ENCODE assay signal across 22 cellular contexts in genomic region chr3:133833880-133834620, GRCh38. TPM values are rescaled to one million over a fixed set of nuclear protein-coding genes. Genes with fewer than 3 reads are reported as not detected.
DNase-seq lines count a peak whose midpoint lies in the region; ATAC-seq, FAIRE-seq and TF ChIP-seq lines count a peak whose summit lies in the region.
"Had no signal": no experiment of that assay in that cellular context is flagged by ENCODE, and none has a peak within 500 bp of the region (broad histone marks: within the 10 kb centered on the region; RNA-seq: fewer than 3 reads in every experiment).

No MANE protein-coding gene starts in this region.

- POLR2A ChIA-PET in H1 (lab: Charles Lee; ENCODE audit: partially characterized antibody), result interaction anchor here (0.6 to 1.2 kb wide), 2 partner anchors 10 to 192 kb away, joined by 4 read pairs; no protein-coding TSS in a partner anchor

- CTCF ChIA-PET in activated CD8-positive, alpha-beta memory T cell treated with anti-CD3 and anti-CD28 coated beads, Interleukin-2, amount 10 ng/mL, durations not matched to agents 7 days and 5 days (lab: Charles Lee), result interaction anchor here (1.3 kb wide), 1 partner anchor 16 kb away, joined by 5 read pairs; no protein-coding TSS in a partner anchor
- CTCF ChIA-PET in H1 (lab: Charles Lee; ENCODE audit: partially characterized antibody), result interaction anchor here (0.7 to 7.9 kb wide), 14 partner anchors 9 to 362 kb away, joined by 3 to 75 read pairs (median 4); no protein-coding TSS in a partner anchor

- no peak for TF ChIP-seq EP300 in H1 (IDR thresholded peaks at IDR 0.05; ENCODE audit: borderline replicate concordance in 1 of 2, low read depth in 2 of 2, low read length in 2 of 2)

- peak overlapping the region in 1 of 4 experiments; percentile 5; a peak in 1 of 7 replicates for H3K9ac ChIP-seq in H1 (replicated peaks in 1 of 4; ENCODE audit: extremely low read depth in 1 of 4, low read depth in 3 of 4, low read length in 3 of 4)
- H3K9ac ChIP-seq: GM23248 had no signal

- no peak overlapping the region for H3K18ac ChIP-seq in H1 (ENCODE audit: extremely low read depth, low read length)

- no peaks in the 10 kb centered on the region for H3K27me3 ChIP-seq in H1 (replicated peaks in 1 of 4; ENCODE audit: control insufficient read depth in 3 of 4, extremely low read depth in 1 of 4, insufficient read depth in 3 of 4, low read length in 3 of 4)

- no peak overlapping the region for H3K23ac ChIP-seq in H1 (ENCODE audit: insufficient read length)

- H3K14ac ChIP-seq in H1 (ENCODE audit: insufficient read length), result no peak overlapping the region

- H2AK5ac ChIP-seq in H1 (ENCODE audit: low read depth, low read length), result no peak overlapping the region

- H3K4me1 Mint-ChIP-seq in activated CD8-positive, alpha-beta memory T cell treated with anti-CD3 and anti-CD28 coated beads, Interleukin-2, amount 10 ng/mL, durations not matched to agents 7 days and 5 days, result no peaks in the 10 kb centered on the region
- no peaks in the 10 kb centered on the region for H3K4me1 Mint-ChIP-seq in HFFc6 (ENCODE audit: low read depth)
- no peaks in the 10 kb centered on the region for H3K4me1 Mint-ChIP-seq in activated T-helper 17 cell treated with anti-CD3 and anti-CD28 coated beads, Interleukin-2, amount 50 U/mL, for 72 hours
- H3K4me1 Mint-ChIP-seq: B cell; CD4-positive, CD25-positive, alpha-beta regulatory T cell had no signal

- TF ChIP-seq POLR2A in NB4 (IDR thresholded peaks at IDR 0.05; ENCODE audit: extremely low read depth, insufficient read length) (no peak), H1 (IDR thresholded peaks at IDR 0.05; ENCODE audit: control extremely low read depth in 1 of 2, low read depth in 2 of 2, low read length in 2 of 2) (no peak)

- no peaks in the 10 kb centered on the region for H3K79me1 ChIP-seq in H1 (ENCODE audit: low read depth, low read length)

- H3K4me1 ChIP-seq in H1 (replicated peaks in 1 of 4; ENCODE audit: control insufficient read depth in 3 of 4, insufficient read depth in 4 of 4, low read length in 3 of 4), result no peaks in the 10 kb centered on the region

- no peaks in the 10 kb centered on the region for H3K27me3 Mint-ChIP-seq in activated CD8-positive, alpha-beta memory T cell treated with anti-CD3 and anti-CD28 coated beads, Interleukin-2, amount 10 ng/mL, durations not matched to agents 7 days and 5 days
- peaks cover 15% of the 10 kb centered on the region for H3K27me3 Mint-ChIP-seq in HFFc6 (ENCODE audit: insufficient read depth)
- H3K27me3 Mint-ChIP-seq in activated T-helper 17 cell treated with anti-CD3 and anti-CD28 coated beads, Interleukin-2, amount 50 U/mL, for 72 hours, result peaks cover 3% of the 10 kb centered on the region

- no peak overlapping the region for H2BK120ac ChIP-seq in H1 (replicated peaks; ENCODE audit: low read depth, low read length)

- H3K27ac ChIP-seq in H1 (ENCODE audit: low read depth, low read length), result no peak overlapping the region
- H3K27ac ChIP-seq: GM23248, HL-60, SK-N-MC had no signal

- H3K4ac ChIP-seq in H1 (replicated peaks; ENCODE audit: insufficient read length, low read depth, low read length), result no peak overlapping the region

- H3K27ac Mint-ChIP-seq in activated CD8-positive, alpha-beta memory T cell treated with anti-CD3 and anti-CD28 coated beads, Interleukin-2, amount 10 ng/mL, durations not matched to agents 7 days and 5 days, result no peak overlapping the region
- no peak overlapping the region for H3K27ac Mint-ChIP-seq in HFFc6
- H3K27ac Mint-ChIP-seq in activated T-helper 17 cell treated with anti-CD3 and anti-CD28 coated beads, Interleukin-2, amount 50 U/mL, for 72 hours, result no peak overlapping the region
- H3K27ac Mint-ChIP-seq: B cell had no signal

- no peak for ATAC-seq in activated CD8-positive, alpha-beta memory T cell treated with anti-CD3 and anti-CD28 coated beads, Interleukin-2, amount 10 ng/mL, durations not matched to agents 7 days and 5 days
- ATAC-seq in HG02610 (IDR thresholded peaks at IDR 0.05; ENCODE audit: unreplicated experiment), result no peak
- ATAC-seq in activated T-helper 17 cell treated with anti-CD3 and anti-CD28 coated beads, Interleukin-2, amount 50 U/mL, for 72 hours (replicated peaks), result no peak

- TF ChIP-seq RAD21 in H1 (IDR thresholded peaks at IDR 0.05 in 1 of 2, conservative IDR thresholded peaks at IDR 0.05 in 1 of 2; ENCODE audit: low read depth in 2 of 2, low read length in 2 of 2), result peak; percentile 24 to 45; a peak in 3 of 4 replicates

- H2BK20ac ChIP-seq in H1 (ENCODE audit: low read length), result no peak overlapping the region

- no peaks in the 10 kb centered on the region for H3K9me3 ChIP-seq in H1 (ENCODE audit: insufficient read depth in 2 of 2, low read depth in 1 of 2, low read length in 1 of 2)

- H3K4me3 ChIP-seq in NB4 (ENCODE audit: low read depth, low read length) (no peak overlapping the region), H1 (ENCODE audit: extremely low read depth in 1 of 4, insufficient read depth in 2 of 4, low read depth in 3 of 4, low read length in 4 of 4) (no peak overlapping the region)
- H3K4me3 ChIP-seq: GM23248, SK-N-MC had no signal

- no peak overlapping the region for H4K8ac ChIP-seq in H1 (ENCODE audit: extremely low read depth, insufficient read depth, low read length)

- no peak overlapping the region for H3K56ac ChIP-seq in H1 (replicated peaks; ENCODE audit: insufficient read length, low read depth, low read length)

- H3K36me3 Mint-ChIP-seq in activated CD8-positive, alpha-beta memory T cell treated with anti-CD3 and anti-CD28 coated beads, Interleukin-2, amount 10 ng/mL, durations not matched to agents 7 days and 5 days, result no peaks in the 10 kb centered on the region
- H3K36me3 Mint-ChIP-seq in HFFc6 (ENCODE audit: low read depth), result no peaks in the 10 kb centered on the region
- no peaks in the 10 kb centered on the region for H3K36me3 Mint-ChIP-seq in activated T-helper 17 cell treated with anti-CD3 and anti-CD28 coated beads, Interleukin-2, amount 50 U/mL, for 72 hours (ENCODE audit: low read depth)
- H3K36me3 Mint-ChIP-seq: CD4-positive, CD25-positive, alpha-beta regulatory T cell had no signal

- no peak overlapping the region for H2BK15ac ChIP-seq in H1 (ENCODE audit: low read length)

- H2BK5ac ChIP-seq in H1 (ENCODE audit: low read depth, low read length), result no peak overlapping the region

- H4K91ac ChIP-seq in H1 (replicated peaks; ENCODE audit: insufficient read length, low read length), result no peak overlapping the region

- no peaks in the 10 kb centered on the region for H3K9me3 Mint-ChIP-seq in activated CD8-positive, alpha-beta memory T cell treated with anti-CD3 and anti-CD28 coated beads, Interleukin-2, amount 10 ng/mL, durations not matched to agents 7 days and 5 days (ENCODE audit: low read depth)
- no peaks in the 10 kb centered on the region for H3K9me3 Mint-ChIP-seq in HFFc6
- no peaks in the 10 kb centered on the region for H3K9me3 Mint-ChIP-seq in activated T-helper 17 cell treated with anti-CD3 and anti-CD28 coated beads, Interleukin-2, amount 50 U/mL, for 72 hours

- no peak overlapping the region for H2AFZ ChIP-seq in H1 (ENCODE audit: low read length)
- H2AFZ ChIP-seq: GM23248 had no signal

- DNase-seq in activated CD8-positive, alpha-beta memory T cell treated with anti-CD3 and anti-CD28 coated beads, Interleukin-2, amount 10 ng/mL, durations not matched to agents 7 days and 5 days, result peak; percentile 30
- DNase-seq in activated CD8-positive, alpha-beta memory T cell treated with anti-CD3 and anti-CD28 coated beads, Interleukin-2, amount 50 U/mL, for 4 hours, result no peak
- DNase-seq in NB4 (ENCODE audit: low read depth) (peak; percentile 29), H1 (ENCODE audit: low read depth in 1 of 2, low spot score in 2 of 2) (peak in 1 of 2 experiments; percentile 43), HFFc6 (no peak)
- peak; percentile 14 for DNase-seq in stimulated activated CD8-positive, alpha-beta memory T cell treated with anti-CD3 and anti-CD28 coated beads, Interleukin-4, amount 100 ng/mL, for 48 hours
- DNase-seq: CD4-positive, CD25-positive, alpha-beta regulatory T cell; COR-L47; DMS 273 treated with DMSO at 0.1 percent for 48 hours; GM23248; IMR-90; Karpas-422; NCI-H1105; NCI-H2081 treated with DMSO at 0.1 percent for 48 hours; NCI-H446 treated with DMSO at 0.1 percent for 48 hours; SHP77 had no signal

- no peak for FAIRE-seq in H1 (lab: Jason Lieb, UNC)
- FAIRE-seq: G401.6 had no signal

- H4K20me1 ChIP-seq in H1 (replicated peaks in 1 of 2; ENCODE audit: control insufficient read depth in 1 of 2, insufficient read depth in 2 of 2, low read length in 2 of 2), result peaks cover 0 to 1% of the 10 kb centered on the region in 2 experiments

- H3K79me2 ChIP-seq in H1 (ENCODE audit: control insufficient read depth in 1 of 2, insufficient read depth in 2 of 2, low read length in 2 of 2), result no peaks in the 10 kb centered on the region

- H4K5ac ChIP-seq in H1 (ENCODE audit: insufficient read length, low read depth, low read length), result no peak overlapping the region

- no peak overlapping the region for H2BK12ac ChIP-seq in H1 (ENCODE audit: low read depth, low read length)

- no peak overlapping the region for H3K4me3 Mint-ChIP-seq in activated CD8-positive, alpha-beta memory T cell treated with anti-CD3 and anti-CD28 coated beads, Interleukin-2, amount 10 ng/mL, durations not matched to agents 7 days and 5 days
- no peak overlapping the region for H3K4me3 Mint-ChIP-seq in HFFc6
- H3K4me3 Mint-ChIP-seq in activated T-helper 17 cell treated with anti-CD3 and anti-CD28 coated beads, Interleukin-2, amount 50 U/mL, for 72 hours, result no peak overlapping the region
- H3K4me3 Mint-ChIP-seq: B cell; CD4-positive, CD25-positive, alpha-beta regulatory T cell had no signal

- H3K23me2 ChIP-seq in H1 (ENCODE audit: low read depth, low read length), result peaks cover 4% of the 10 kb centered on the region; the same call in 1 of the 2 replicates

- no peak for TF ChIP-seq CTCF in NB4 (IDR thresholded peaks at IDR 0.05; ENCODE audit: low read depth, low read length)
- peak in 1 of 3 experiments; percentile 18; a peak in 1 of 4 replicates for TF ChIP-seq CTCF in H1 (IDR thresholded peaks at IDR 0.05; ENCODE audit: control extremely low read depth in 1 of 3, insufficient read depth in 1 of 3, low read depth in 1 of 3, low read length in 3 of 3)
- TF ChIP-seq CTCF in HFFc6 (IDR thresholded peaks at IDR 0.05), result no peak

- no peaks in the 10 kb centered on the region; a peak in 3 of 8 replicates for H3K36me3 ChIP-seq in H1 (ENCODE audit: control insufficient read depth in 2 of 4, insufficient read depth in 4 of 4, low read length in 3 of 4)

- WGBS in H1 (ENCODE audit: extremely low coverage in 1 of 2, insufficient coverage in 1 of 2, insufficient read length in 1 of 2, insufficient replicate concordance in 2 of 2, low coverage in 1 of 2, low lambda C conversion rate in 2 of 2, missing lambda C conversion rate in 1 of 2), 2 experiments, result 89% methylated on average over 11 of the region's 13 CpGs; no CpG with 5 or more reads in 1 of the 2 experiments

- no peak overlapping the region for H3K4me2 ChIP-seq in H1 (ENCODE audit: insufficient read depth in 1 of 2, low read depth in 2 of 2, low read length in 2 of 2)

RNA-seq across cellular contexts. Expression of gene SRPRB, which starts 28.4 kb away (rescaled TPM):
- total RNA-seq in activated CD8-positive, alpha-beta memory T cell treated with anti-CD3 and anti-CD28 coated beads, Interleukin-2, amount 10 ng/mL, durations not matched to agents 7 days and 5 days, result 10 to 100 TPM; 44.2 to 61.3 TPM
- total RNA-seq in H1 (2021; fragmentation: NEBNext Ultra II Directional; extraction: Animal tissue kit (Norgen Biotek cat#: 25700)), result 43.4 and 49.8 TPM in 2 replicates
- 15.9 and 24.9 TPM in 2 replicates for polyA plus RNA-seq in H1 (2011; rRNA removed)
- polyA plus RNA-seq in H1 (2011; cell fraction: cytosol; rRNA removed), result 24.1 TPM
- polyA plus RNA-seq in H1 (2011; cell fraction: nucleus; rRNA removed), result 41.3 TPM
- 29.4 to 35.9 TPM (median 33.9 TPM) in 4 replicates for polyA plus RNA-seq in H1 (2012, experiment 1 of 2)
- 9.6 TPM for polyA plus RNA-seq in H1 (2012, experiment 2 of 2)
- 25.4 TPM for polyA plus RNA-seq in H1 (2013, experiment 1 of 2)
- polyA plus RNA-seq in H1 (2013, experiment 2 of 2), result 33.9 TPM
- 49.7 and 61.6 TPM in 2 replicates for polyA minus RNA-seq in H1 (2011; rRNA and poly(A)+ RNA removed)
- polyA minus RNA-seq in H1 (2011; cell fraction: cytosol; rRNA and poly(A)+ RNA removed), result 56.1 TPM
- polyA minus RNA-seq in H1 (2011; cell fraction: nucleus; rRNA and poly(A)+ RNA removed), result 28.8 TPM
- 100 to 1,000 TPM in 3 of 6 experiments, 10 to 100 TPM in 3; 94.3 to 130 (median 99.4) TPM for total RNA-seq in HFFc6 (2021; fragmentation: NEBNext Ultra II Directional; extraction: Animal tissue kit (Norgen Biotek cat#: 25700))
- 10 to 100 TPM; 26.2 to 80.6 TPM for total RNA-seq in activated T-helper 17 cell treated with anti-CD3 and anti-CD28 coated beads, Interleukin-2, amount 50 U/mL, for 72 hours

Comparison
In these comparisons a context has a peak if more than half of its experiments do, and no peak if none do; other contexts are left out.
1. DNase-seq: peak in activated CD8-positive, alpha-beta memory T cell treated with anti-CD3 and anti-CD28 coated beads, Interleukin-2, amount 10 ng/mL, durations not matched to agents 7 days and 5 days (single experiment), NB4 (single experiment) and stimulated activated CD8-positive, alpha-beta memory T cell treated with anti-CD3 and anti-CD28 coated beads, Interleukin-4, amount 100 ng/mL, for 48 hours (single experiment); none in activated CD8-positive, alpha-beta memory T cell treated with anti-CD3 and anti-CD28 coated beads, Interleukin-2, amount 50 U/mL, for 4 hours (single experiment) and HFFc6 (single experiment).